ENCODE assay signal across 8 cellular contexts in the genomic region with DNA sequence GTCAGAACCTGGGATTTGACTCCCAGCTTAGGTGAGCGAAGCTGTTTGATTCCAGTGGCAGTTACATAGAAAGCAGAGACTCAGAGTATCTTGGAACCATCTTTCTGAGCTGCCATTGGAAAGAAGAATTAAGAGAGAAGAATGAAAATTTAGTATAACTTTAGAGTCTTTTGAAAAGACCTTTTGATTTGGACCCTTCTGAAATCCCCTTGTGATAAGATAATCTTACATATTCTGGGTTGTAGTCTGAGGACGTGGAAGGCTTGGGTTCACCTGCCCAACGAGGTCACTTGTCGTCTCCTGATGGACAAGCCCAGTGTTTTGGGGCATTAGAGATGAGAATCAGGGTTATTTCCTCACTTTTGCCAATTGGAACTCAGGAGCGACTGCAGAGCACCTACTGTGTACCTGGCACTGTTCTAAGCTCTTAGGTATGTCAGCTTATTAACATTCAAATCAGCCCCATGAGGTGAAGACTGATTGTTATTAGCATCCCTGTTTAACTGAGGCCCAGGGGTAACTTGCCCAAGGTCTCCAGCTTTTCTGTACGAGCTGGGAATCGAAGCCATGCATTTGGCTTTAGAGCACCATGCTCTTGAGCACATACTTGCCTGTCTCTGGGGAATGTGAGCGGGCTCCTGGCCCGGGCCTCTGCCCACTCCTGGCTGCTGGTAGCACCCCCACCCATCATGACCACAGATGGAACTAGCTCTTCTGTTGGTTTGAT. TPM values are rescaled to one million over a fixed set of nuclear protein-coding genes. Genes with fewer than 3 reads are reported as not detected.
DNase-seq lines count a peak whose midpoint lies in the region; ATAC-seq and TF ChIP-seq lines count a peak whose summit lies in the region.

No MANE protein-coding gene starts in this region.

- no peaks in the 10 kb centered on the region for H3K9me3 Mint-ChIP-seq in activated naive CD4-positive, alpha-beta T cell treated with anti-CD3 and anti-CD28 coated beads for 36 hours

- H3K9ac ChIP-seq in iPS-15b (ENCODE audit: low read depth, low read length) = no peak overlapping the region

- no peaks in the 10 kb centered on the region for H3K27me3 Mint-ChIP-seq in activated naive CD4-positive, alpha-beta T cell treated with anti-CD3 and anti-CD28 coated beads for 36 hours (ENCODE audit: low read depth)

- intact Hi-C loops in activated naive CD4-positive, alpha-beta T cell treated with anti-CD3 and anti-CD28 coated beads for 36 hours (cut with micrococcal nuclease) = loop anchor here (1.0 to 10.0 kb wide), 5 partner anchors 7 to 1722 kb away; a partner anchor contains a TSS

- peak; percentile 35 for TF ChIP-seq CTCF in VCaP (conservative IDR thresholded peaks at IDR 0.05)
- TF ChIP-seq CTCF in thoracic aorta (IDR thresholded peaks at IDR 0.05) = no peak

- no peak overlapping the region for H3K27ac ChIP-seq in VCaP
- peak overlapping the region in 1 of 2 donors; percentile 46 for H3K27ac ChIP-seq in thoracic aorta

- DNase-seq in activated naive CD4-positive, alpha-beta T cell treated with anti-CD3 and anti-CD28 coated beads for 36 hours = no peak
- no peak for DNase-seq in activated naive CD4-positive, alpha-beta T cell treated with Interleukin-2 at 50 U/mL for 16 hours
- DNase-seq in thoracic aorta (ENCODE audit: low spot score) (no peak), COLO668 (lab: John Stamatoyannopoulos, UW; ENCODE audit: unreplicated experiment) (no peak)
- DNase-seq in stimulated activated CD4-positive, alpha-beta T cell treated with anti-CD3 and anti-CD28 coated beads, Interleukin-15, amount 100 ng/mL, for 24 hours = no peak

- peak overlapping the region; percentile 94 for H3K4me3 Mint-ChIP-seq in activated naive CD4-positive, alpha-beta T cell treated with anti-CD3 and anti-CD28 coated beads for 36 hours

- H3K4me3 ChIP-seq in iPS-15b (ENCODE audit: low read depth, low read length) (peak overlapping the region; percentile 36), thoracic aorta (peak overlapping the region; percentile 99)

- peaks cover 61% of the 10 kb centered on the region for H3K4me1 Mint-ChIP-seq in activated naive CD4-positive, alpha-beta T cell treated with anti-CD3 and anti-CD28 coated beads for 36 hours (ENCODE audit: low read depth)

- peaks cover 4% of the 10 kb centered on the region for H3K27me3 ChIP-seq in iPS-15b (ENCODE audit: control insufficient read depth, insufficient read depth, low read length)
- no peaks in the 10 kb centered on the region for H3K27me3 ChIP-seq in thoracic aorta (replicated peaks; ENCODE audit: insufficient read depth)

- H3K36me3 ChIP-seq in iPS-15b (ENCODE audit: control insufficient read depth, insufficient read depth, low read length) (no peaks in the 10 kb centered on the region), thoracic aorta (no peaks in the 10 kb centered on the region)

- H3K9me3 ChIP-seq in iPS-15b (ENCODE audit: control insufficient read depth, insufficient read depth, low read length) (no peaks in the 10 kb centered on the region), thoracic aorta (no peaks in the 10 kb centered on the region)

- H3K27ac Mint-ChIP-seq in activated naive CD4-positive, alpha-beta T cell treated with anti-CD3 and anti-CD28 coated beads for 36 hours = peak overlapping the region; percentile 46

- CTCF ChIA-PET in activated naive CD4-positive, alpha-beta T cell treated with anti-CD3 and anti-CD28 coated beads for 36 hours (lab: Charles Lee) = interaction anchor here (1.0 to 5.1 kb wide), 11 partner anchors 8 to 183 kb away, joined by 3 to 37 read pairs (median 4); a partner anchor contains a TSS

- H3K36me3 Mint-ChIP-seq in activated naive CD4-positive, alpha-beta T cell treated with anti-CD3 and anti-CD28 coated beads for 36 hours (ENCODE audit: low read depth) = peaks cover 15% of the 10 kb centered on the region

- H3K4me1 ChIP-seq in iPS-15b (ENCODE audit: control insufficient read depth, insufficient read depth, low read length) = peaks cover 16% of the 10 kb centered on the region
- H3K4me1 ChIP-seq in thoracic aorta (ENCODE audit: control insufficient read depth in 1 of 2, low read depth in 2 of 2) = peaks cover 10 to 28% of the 10 kb centered on the region in 2 donors

- ATAC-seq in thoracic aorta (ENCODE audit: insufficient number of reproducible peaks, low FRiP score, low read depth) (no peak), GM21528 (IDR thresholded peaks at IDR 0.05; ENCODE audit: low FRiP score, unreplicated experiment) (no peak)

RNA-seq across cellular contexts. Expression of a gene that starts 2.9 kb away (rescaled TPM):
- total RNA-seq in activated naive CD4-positive, alpha-beta T cell treated with anti-CD3 and anti-CD28 coated beads for 36 hours = 10 to 100 TPM; 37.9 to 38.7 TPM
- total RNA-seq in thoracic aorta = 10 to 100 TPM in 1 of 2 donors, 1 to 10 TPM in 1; 6.9 to 13.4 TPM
